ENCODE assay signal across 8 cellular contexts in the genomic region with DNA sequence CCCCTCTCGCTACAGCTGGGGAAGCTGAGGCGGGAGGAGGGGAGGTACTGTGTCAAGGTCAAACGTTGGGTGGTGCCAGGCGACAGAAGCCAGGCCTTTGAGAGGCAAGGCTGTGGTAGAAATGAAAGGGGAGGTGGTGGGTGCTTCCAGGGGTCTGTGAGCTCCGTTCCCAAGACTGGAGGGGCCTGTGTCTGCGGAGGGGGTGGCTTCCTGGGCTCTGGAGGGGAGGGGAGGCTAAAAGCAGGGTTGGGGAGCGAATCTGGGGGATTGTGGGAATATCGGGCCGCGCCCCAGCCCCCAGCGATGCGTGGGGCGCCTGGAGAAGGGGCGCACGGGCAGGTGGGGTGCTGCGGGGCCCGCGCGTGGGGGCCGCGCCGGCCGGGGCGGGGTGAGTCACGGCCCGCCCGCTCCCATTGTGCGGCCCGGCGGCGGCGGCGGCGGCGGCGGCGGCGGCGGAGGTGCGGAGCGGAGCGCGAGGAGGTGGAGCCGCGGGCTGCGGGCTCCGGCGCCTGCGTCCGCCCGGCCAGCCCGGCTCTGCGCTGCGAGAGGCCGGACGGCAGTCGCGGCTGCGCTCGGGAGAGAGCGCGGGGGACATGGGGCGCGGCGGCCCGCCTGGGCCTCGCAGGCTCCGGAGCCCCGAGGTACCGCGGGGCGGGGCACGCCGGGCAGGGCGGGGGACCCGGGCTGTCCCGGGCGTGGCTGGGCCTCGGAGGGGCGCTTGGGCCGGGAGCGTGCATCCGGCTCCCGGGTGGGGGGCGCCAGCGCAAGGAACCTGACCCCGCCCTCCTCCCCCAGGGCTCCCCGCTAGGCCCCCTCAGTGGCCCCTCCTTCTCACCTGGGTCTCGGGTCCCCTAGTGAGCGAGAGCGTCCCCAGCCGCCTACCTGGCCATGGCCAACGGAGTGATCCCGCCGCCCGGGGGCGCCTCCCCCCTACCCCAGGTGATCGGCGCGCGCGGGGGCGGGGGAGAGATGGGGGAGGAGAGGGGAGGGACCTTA. TPM values are rescaled to one million over a fixed set of nuclear protein-coding genes. Genes with fewer than 3 reads are reported as not detected.
A peak's percentile ranks its signal among the peaks of the same experiment; 100 is the strongest.
DNase-seq lines count a peak whose midpoint lies in the region; TF ChIP-seq lines count a peak whose summit lies in the region.

A gene with protein sequence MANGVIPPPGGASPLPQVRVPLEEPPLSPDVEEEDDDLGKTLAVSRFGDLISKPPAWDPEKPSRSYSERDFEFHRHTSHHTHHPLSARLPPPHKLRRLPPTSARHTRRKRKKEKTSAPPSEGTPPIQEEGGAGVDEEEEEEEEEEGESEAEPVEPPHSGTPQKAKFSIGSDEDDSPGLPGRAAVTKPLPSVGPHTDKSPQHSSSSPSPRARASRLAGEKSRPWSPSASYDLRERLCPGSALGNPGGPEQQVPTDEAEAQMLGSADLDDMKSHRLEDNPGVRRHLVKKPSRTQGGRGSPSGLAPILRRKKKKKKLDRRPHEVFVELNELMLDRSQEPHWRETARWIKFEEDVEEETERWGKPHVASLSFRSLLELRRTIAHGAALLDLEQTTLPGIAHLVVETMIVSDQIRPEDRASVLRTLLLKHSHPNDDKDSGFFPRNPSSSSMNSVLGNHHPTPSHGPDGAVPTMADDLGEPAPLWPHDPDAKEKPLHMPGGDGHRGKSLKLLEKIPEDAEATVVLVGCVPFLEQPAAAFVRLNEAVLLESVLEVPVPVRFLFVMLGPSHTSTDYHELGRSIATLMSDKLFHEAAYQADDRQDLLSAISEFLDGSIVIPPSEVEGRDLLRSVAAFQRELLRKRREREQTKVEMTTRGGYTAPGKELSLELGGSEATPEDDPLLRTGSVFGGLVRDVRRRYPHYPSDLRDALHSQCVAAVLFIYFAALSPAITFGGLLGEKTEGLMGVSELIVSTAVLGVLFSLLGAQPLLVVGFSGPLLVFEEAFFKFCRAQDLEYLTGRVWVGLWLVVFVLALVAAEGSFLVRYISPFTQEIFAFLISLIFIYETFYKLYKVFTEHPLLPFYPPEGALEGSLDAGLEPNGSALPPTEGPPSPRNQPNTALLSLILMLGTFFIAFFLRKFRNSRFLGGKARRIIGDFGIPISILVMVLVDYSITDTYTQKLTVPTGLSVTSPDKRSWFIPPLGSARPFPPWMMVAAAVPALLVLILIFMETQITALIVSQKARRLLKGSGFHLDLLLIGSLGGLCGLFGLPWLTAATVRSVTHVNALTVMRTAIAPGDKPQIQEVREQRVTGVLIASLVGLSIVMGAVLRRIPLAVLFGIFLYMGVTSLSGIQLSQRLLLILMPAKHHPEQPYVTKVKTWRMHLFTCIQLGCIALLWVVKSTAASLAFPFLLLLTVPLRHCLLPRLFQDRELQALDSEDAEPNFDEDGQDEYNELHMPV (plus strand): TSS at position 526 of the 996 bp plus-strand sequence. CDS start 363 bp downstream, at position 889.

- no peak within 1 kb of the TSS for H3K9ac ChIP-seq in endodermal cell (ENCODE audit: extremely low read depth, low read length, poor library complexity, severe bottlenecking)

- in situ Hi-C loops in SK-MEL-5 (cut with HindIII; ENCODE audit: low pct_unique_long_range_greater_than_20kb, low sequenced_read_pairs), result no loop called here

- TF ChIP-seq CTCF in endodermal cell (conservative IDR thresholded peaks at IDR 0.05), result peak; percentile 52
- TF ChIP-seq CTCF in mesothelial cell of epicardium (IDR thresholded peaks at IDR 0.05; ENCODE audit: unreplicated experiment), result no peak

- DNase-seq in activated T-cell treated with anti-CD3 and anti-CD28 coated beads, Interleukin-2, amount 50 U/mL, for 24 hours, result peak; percentile 43
- DNase-seq in activated T-cell treated with anti-CD3 and anti-CD28 coated beads, Interleukin-2, amount 50 U/mL, for 48 hours, result no peak
- DNase-seq in SK-MEL-5 (ENCODE audit: low read depth, low spot score), result peak; percentile 30
- peak; percentile 68 for DNase-seq in endodermal cell
- DNase-seq in mesothelial cell of epicardium (ENCODE audit: low spot score in 2 of 2, unreplicated experiment in 2 of 2), result peak in 1 of 2 experiments; percentile 67
- no peak for DNase-seq in retina
- DNase-seq in HT-29 (ENCODE audit: low spot score), result no peak
- no peak for DNase-seq in Kasumi-1 (lab: John Stamatoyannopoulos, UW)

- H3K4me1 Mint-ChIP-seq in activated T-cell treated with anti-CD3 and anti-CD28 coated beads, Interleukin-2, amount 50 U/mL, for 24 hours (ENCODE audit: low read depth), result peaks cover 9% of the 10 kb centered on the region
- H3K4me1 Mint-ChIP-seq in endodermal cell (no peaks in the 10 kb centered on the region), mesothelial cell of epicardium (peaks cover 10% of the 10 kb centered on the region)

- no peaks in the 10 kb centered on the region for H3K4me1 ChIP-seq in endodermal cell (ENCODE audit: control insufficient read depth, insufficient read depth, low read length)

- peak within 1 kb of the TSS; percentile 73 for H3K4me3 ChIP-seq in endodermal cell (ENCODE audit: low read length)

- WGBS in endodermal cell (ENCODE audit: insufficient coverage in 1 of 2, insufficient read length in 1 of 2), 2 experiments, result 3 to 35% methylated on average over 4 to 99 of the region's 103 CpGs

- H3K27ac Mint-ChIP-seq in activated T-cell treated with anti-CD3 and anti-CD28 coated beads, Interleukin-2, amount 50 U/mL, for 24 hours, result no peak within 1 kb of the TSS
- H3K27ac Mint-ChIP-seq in endodermal cell, result peak within 1 kb of the TSS; percentile 74
- peak within 1 kb of the TSS; percentile 66 for H3K27ac Mint-ChIP-seq in mesothelial cell of epicardium

- no peaks in the 10 kb centered on the region for H3K36me3 ChIP-seq in endodermal cell (ENCODE audit: control insufficient read depth, insufficient read depth, low read length)

- H3K36me3 Mint-ChIP-seq in activated T-cell treated with anti-CD3 and anti-CD28 coated beads, Interleukin-2, amount 50 U/mL, for 24 hours (ENCODE audit: low read depth), result no peaks in the 10 kb centered on the region
- H3K36me3 Mint-ChIP-seq in endodermal cell (ENCODE audit: low read depth) (peaks cover 3% of the 10 kb centered on the region), mesothelial cell of epicardium (peaks cover 3% of the 10 kb centered on the region)

- H3K9me3 ChIP-seq in endodermal cell (ENCODE audit: control insufficient read depth, low read length), result no peaks in the 10 kb centered on the region

- no peak within 1 kb of the TSS for H3K27ac ChIP-seq in endodermal cell (ENCODE audit: low read depth, low read length)

- H3K27me3 ChIP-seq in endodermal cell (ENCODE audit: control insufficient read depth, insufficient read depth, low read length, poor library complexity, severe bottlenecking), result peaks cover 9% of the 10 kb centered on the region

- peak within 1 kb of the TSS; percentile 66 for H3K4me3 Mint-ChIP-seq in activated T-cell treated with anti-CD3 and anti-CD28 coated beads, Interleukin-2, amount 50 U/mL, for 24 hours
- peak within 1 kb of the TSS; percentile 73 for H3K4me3 Mint-ChIP-seq in endodermal cell
- peak within 1 kb of the TSS; percentile 77 for H3K4me3 Mint-ChIP-seq in mesothelial cell of epicardium

- H3K27me3 Mint-ChIP-seq in activated T-cell treated with anti-CD3 and anti-CD28 coated beads, Interleukin-2, amount 50 U/mL, for 24 hours, result peaks cover 42% of the 10 kb centered on the region
- H3K27me3 Mint-ChIP-seq in endodermal cell (ENCODE audit: insufficient read depth), result peaks cover 11% of the 10 kb centered on the region
- peaks cover 4% of the 10 kb centered on the region for H3K27me3 Mint-ChIP-seq in mesothelial cell of epicardium (ENCODE audit: low read depth)

- H3K9me3 Mint-ChIP-seq in activated T-cell treated with anti-CD3 and anti-CD28 coated beads, Interleukin-2, amount 50 U/mL, for 24 hours, result no peaks in the 10 kb centered on the region
- H3K9me3 Mint-ChIP-seq in endodermal cell, result no peaks in the 10 kb centered on the region
- no peaks in the 10 kb centered on the region for H3K9me3 Mint-ChIP-seq in mesothelial cell of epicardium

RNA-seq across cellular contexts. Expression of the gene that starts here (rescaled TPM):
- total RNA-seq in SK-MEL-5 (2014; rRNA removed; shearing (Covaris generic)), result 2.9 and 4.0 TPM in 2 replicates
- 6.1 and 7.0 TPM in 2 replicates for polyA plus RNA-seq in SK-MEL-5 (2015; cell fraction: cytosol; rRNA removed)
- 69.3 and 76.3 TPM in 2 replicates for polyA plus RNA-seq in SK-MEL-5 (2015; cell fraction: nucleus; rRNA removed)
- total RNA-seq in endodermal cell (10 to 100 TPM; 13.4 to 20.2 TPM), mesothelial cell of epicardium (23.6 to 25.7 TPM (median 25.7 TPM) in 3 replicates)
- polyA plus RNA-seq in endodermal cell (2013, experiment 1 of 2), result 8.0 TPM
- polyA plus RNA-seq in endodermal cell (2013, experiment 2 of 2), result 5.3 TPM
- 0.08 and 0.36 TPM in 2 replicates for total RNA-seq in HT-29 (2014; rRNA removed; shearing (Covaris generic))

Comparison
In these comparisons a context has a peak if more than half of its experiments do, and no peak if none do; other contexts are left out.
1. DNase-seq: peak in activated T-cell treated with anti-CD3 and anti-CD28 coated beads, Interleukin-2, amount 50 U/mL, for 24 hours (single experiment), SK-MEL-5 (single experiment) and endodermal cell (single experiment); none in activated T-cell treated with anti-CD3 and anti-CD28 coated beads, Interleukin-2, amount 50 U/mL, for 48 hours (0 of 2), retina (single experiment), HT-29 (single experiment) and Kasumi-1 (0 of 2).
2. Peak in every context shown above with its lines, with median percentiles within 50 percentile points of each other: H3K4me3 Mint-ChIP-seq.